ENCODE assay signal across 16 cellular contexts in the genomic region with DNA sequence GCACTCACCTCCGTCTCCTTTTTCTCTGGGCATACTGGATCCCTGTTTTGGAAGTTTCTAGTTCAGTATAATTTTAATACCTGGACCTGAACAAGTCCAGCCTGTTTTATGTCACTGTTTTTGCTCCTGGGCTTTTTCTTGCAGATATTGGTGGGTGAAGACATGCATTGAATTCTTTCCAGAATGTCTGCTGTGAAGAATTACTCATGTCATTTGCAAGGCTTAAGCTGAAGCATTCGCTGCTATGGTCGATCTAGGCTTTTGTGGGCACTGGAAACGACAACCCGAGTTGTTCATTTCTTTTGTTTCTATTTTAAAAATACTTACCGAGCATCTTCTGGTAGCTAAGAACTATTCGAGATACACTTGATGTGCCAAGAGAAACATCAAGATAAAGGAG. TPM values are rescaled to one million over a fixed set of nuclear protein-coding genes. Genes with fewer than 3 reads are reported as not detected.
DNase-seq lines count a peak whose midpoint lies in the region; ATAC-seq and TF ChIP-seq lines count a peak whose summit lies in the region.
"Had no signal": no experiment of that assay in that cellular context is flagged by ENCODE, and none has a peak within 500 bp of the region (broad histone marks: within the 10 kb centered on the region; RNA-seq: fewer than 3 reads in every experiment).

No MANE protein-coding gene starts in this region.

- peak overlapping the region; percentile 57 for H3K4me2 ChIP-seq in SK-N-SH

- no peaks in the 10 kb centered on the region for H3K9me3 ChIP-seq in SK-N-SH
- no peaks in the 10 kb centered on the region for H3K9me3 ChIP-seq in aorta (ENCODE audit: control insufficient read depth, low read length)
- H3K9me3 ChIP-seq: left lung, Peyer's patch, stomach had no signal

- no peak for ATAC-seq in aorta (ENCODE audit: low FRiP score)
- ATAC-seq: activated CD8-positive, alpha-beta memory T cell treated with anti-CD3 and anti-CD28 coated beads, Interleukin-2, amount 10 ng/mL, durations not matched to agents 7 days and 5 days; HCT116 had no signal

- peaks cover 25% of the 10 kb centered on the region for H4K20me1 ChIP-seq in SK-N-SH (ENCODE audit: insufficient read depth)

- DNase-seq in GM03348 (ENCODE audit: low spot score) (peak; percentile 46), SK-N-SH (no peak), fibroblast of mammary gland (ENCODE audit: low read depth) (peak; percentile 42), renal cortical epithelial cell (ENCODE audit: low read depth) (peak; percentile 44), iPS-NIHi11 (ENCODE audit: low spot score) (no peak), GDM1 (lab: John Stamatoyannopoulos, UW) (no peak), aorta (no peak)
- DNase-seq: activated CD8-positive, alpha-beta memory T cell treated with anti-CD3 and anti-CD28 coated beads, Interleukin-2, amount 10 ng/mL, durations not matched to agents 7 days and 5 days; activated naive CD4-positive, alpha-beta T cell treated with Interleukin-2 at 50 U/mL for 16 hours; hippocampal formation; left lung; NCI-H187; NCI-H524; Peyer's patch; stomach had no signal

- CTCF ChIA-PET in SK-N-SH (lab: Yijun Ruan, JAX): interaction anchor here (0.7 to 1.7 kb wide), 6 partner anchors 9 to 425 kb away, joined by 3 to 8 read pairs (median 3); no protein-coding TSS in a partner anchor

- intact Hi-C loops in aorta (cut with DNase I): no loop called here

- H3K79me2 ChIP-seq in SK-N-SH (ENCODE audit: insufficient read depth): peaks cover 60% of the 10 kb centered on the region

- H3K27ac ChIP-seq in SK-N-SH (ENCODE audit: low read depth in 2 of 2, low read length in 1 of 2): peak overlapping the region in 1 of 2 experiments; percentile 78; a peak in 3 of 4 replicates
- H3K27ac ChIP-seq in aorta (ENCODE audit: low read depth in 1 of 2, low read length in 2 of 2): no peak overlapping the region
- H3K27ac ChIP-seq: left lung, Peyer's patch had no signal

- TF ChIP-seq CTCF in SK-N-SH (IDR thresholded peaks at IDR 0.05) (no peak), fibroblast of mammary gland (conservative IDR thresholded peaks at IDR 0.05; ENCODE audit: control insufficient read depth, insufficient read depth, low read depth, low read length) (no peak)

- POLR2A ChIA-PET in SK-N-SH (lab: Yijun Ruan, JAX): no interaction called here

- H3F3A ChIP-seq in SK-N-SH (replicated peaks; ENCODE audit: insufficient read depth): peaks cover 16% of the 10 kb centered on the region

- no peak overlapping the region for H2AFZ ChIP-seq in SK-N-SH (ENCODE audit: low read depth)

- H3K27me3 ChIP-seq in SK-N-SH (ENCODE audit: insufficient read depth) (no peaks in the 10 kb centered on the region), aorta (ENCODE audit: control insufficient read depth in 1 of 2, insufficient read depth in 2 of 2, low read length in 1 of 2) (no peaks in the 10 kb centered on the region)
- H3K27me3 ChIP-seq: left lung, Peyer's patch, stomach had no signal

- H3K36me3 ChIP-seq in SK-N-SH (replicated peaks in 1 of 2; ENCODE audit: control insufficient read depth in 1 of 2, insufficient read depth in 2 of 2, low read length in 1 of 2): no peaks in the 10 kb centered on the region
- H3K36me3 ChIP-seq in aorta (ENCODE audit: control insufficient read depth in 1 of 2, insufficient read depth in 2 of 2, low read length in 1 of 2): no peaks in the 10 kb centered on the region
- H3K36me3 ChIP-seq: left lung had no signal

- TF ChIP-seq RAD21 in SK-N-SH (IDR thresholded peaks at IDR 0.05; ENCODE audit: low read length): no peak

- H3K4me1 ChIP-seq in SK-N-SH (ENCODE audit: control insufficient read depth in 1 of 2, insufficient read depth in 2 of 2, low read depth in 1 of 2, low read length in 1 of 2) (peaks cover 22 to 28% of the 10 kb centered on the region in 2 experiments; a peak in 3 of 4 replicates), aorta (ENCODE audit: control insufficient read depth in 1 of 2, insufficient read depth in 2 of 2, low read length in 2 of 2) (peaks cover 4 to 7% of the 10 kb centered on the region in 2 donors)

- no peak for TF ChIP-seq EP300 in SK-N-SH (IDR thresholded peaks at IDR 0.05; ENCODE audit: borderline replicate concordance in 1 of 2, low read depth in 1 of 2, low read length in 1 of 2)

- H3K9me2 ChIP-seq in SK-N-SH: no peaks in the 10 kb centered on the region

- H3K4me3 ChIP-seq in SK-N-SH (ENCODE audit: low read depth in 2 of 2, low read length in 1 of 2) (no peak overlapping the region), fibroblast of mammary gland (ENCODE audit: control insufficient read depth, low read depth, low read length) (no peak overlapping the region), aorta (ENCODE audit: low read length in 2 of 2) (no peak overlapping the region)
- H3K4me3 ChIP-seq: left lung, Peyer's patch, stomach had no signal

- no peak overlapping the region; the same call in 1 of the 2 replicates for H3K9ac ChIP-seq in SK-N-SH

- WGBS in SK-N-SH (ENCODE audit: low lambda C conversion rate): 64% methylated on average over 7 of the region's 7 CpGs
- 4 to 8% methylated on average over 7 of the region's 7 CpGs for WGBS in aorta, 2 donors

TF ChIP-seq in SK-N-SH, 30 proteins besides CTCF, POLR2A, EP300 and RAD21:
- TF ChIP-seq TAF1 (IDR thresholded peaks at IDR 0.05; ENCODE audit: borderline replicate concordance, low read depth, low read length) (no peak), TCF12 (IDR thresholded peaks at IDR 0.05) (peak; percentile 64; the same call in 1 of the 2 replicates), GATA2 (CRISPR knock-in tag; IDR thresholded peaks at IDR 0.05) (no peak), ELF1 (IDR thresholded peaks at IDR 0.05) (no peak), MXI1 (IDR thresholded peaks at IDR 0.05; ENCODE audit: low read depth, low read length) (no peak), SIN3A (IDR thresholded peaks at IDR 0.05; ENCODE audit: borderline replicate concordance, low read depth, low read length) (no peak), NFIC (IDR thresholded peaks at IDR 0.05; ENCODE audit: borderline replicate concordance) (no peak), RFX5 (IDR thresholded peaks at IDR 0.05; ENCODE audit: low read length) (no peak), MEF2A (IDR thresholded peaks at IDR 0.05; ENCODE audit: borderline replicate concordance, low read depth) (no peak)
- TF ChIP-seq, protein P1, sequence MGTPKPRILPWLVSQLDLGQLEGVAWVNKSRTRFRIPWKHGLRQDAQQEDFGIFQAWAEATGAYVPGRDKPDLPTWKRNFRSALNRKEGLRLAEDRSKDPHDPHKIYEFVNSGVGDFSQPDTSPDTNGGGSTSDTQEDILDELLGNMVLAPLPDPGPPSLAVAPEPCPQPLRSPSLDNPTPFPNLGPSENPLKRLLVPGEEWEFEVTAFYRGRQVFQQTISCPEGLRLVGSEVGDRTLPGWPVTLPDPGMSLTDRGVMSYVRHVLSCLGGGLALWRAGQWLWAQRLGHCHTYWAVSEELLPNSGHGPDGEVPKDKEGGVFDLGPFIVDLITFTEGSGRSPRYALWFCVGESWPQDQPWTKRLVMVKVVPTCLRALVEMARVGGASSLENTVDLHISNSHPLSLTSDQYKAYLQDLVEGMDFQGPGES (IDR thresholded peaks at IDR 0.05; ENCODE audit: low read depth, low read length): no peak
- TF ChIP-seq, protein P2, sequence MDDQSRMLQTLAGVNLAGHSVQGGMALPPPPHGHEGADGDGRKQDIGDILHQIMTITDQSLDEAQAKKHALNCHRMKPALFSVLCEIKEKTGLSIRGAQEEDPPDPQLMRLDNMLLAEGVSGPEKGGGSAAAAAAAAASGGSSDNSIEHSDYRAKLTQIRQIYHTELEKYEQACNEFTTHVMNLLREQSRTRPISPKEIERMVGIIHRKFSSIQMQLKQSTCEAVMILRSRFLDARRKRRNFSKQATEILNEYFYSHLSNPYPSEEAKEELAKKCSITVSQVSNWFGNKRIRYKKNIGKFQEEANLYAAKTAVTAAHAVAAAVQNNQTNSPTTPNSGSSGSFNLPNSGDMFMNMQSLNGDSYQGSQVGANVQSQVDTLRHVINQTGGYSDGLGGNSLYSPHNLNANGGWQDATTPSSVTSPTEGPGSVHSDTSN (IDR thresholded peaks at IDR 0.05): peak; percentile 54; the same call in 1 of the 2 replicates

RNA-seq across cellular contexts. Expression of a gene that starts 36.7 kb away (rescaled TPM):
- polyA plus RNA-seq in SK-N-SH (2012; rRNA removed) (5.8 and 10.2 TPM in 2 replicates), aorta (10 to 100 TPM; 14.0 to 24.5 TPM)
- 6.9 and 8.6 TPM in 2 replicates for polyA plus RNA-seq in SK-N-SH (2012; cell fraction: cytosol; rRNA removed)
- polyA plus RNA-seq in SK-N-SH (2012; cell fraction: nucleus; rRNA removed): 20.2 and 22.4 TPM in 2 replicates
- total RNA-seq in renal cortical epithelial cell (1.6 and 5.2 TPM in 2 replicates), aorta (10 to 100 TPM; 45.1 to 57.8 TPM)

Comparison
In these comparisons a context has a peak if more than half of its experiments do, and no peak if none do; other contexts are left out.
1. DNase-seq: peak in GM03348 (single experiment), fibroblast of mammary gland (single experiment) and renal cortical epithelial cell (single experiment); none in SK-N-SH (single experiment), iPS-NIHi11 (single experiment), GDM1 (single experiment) and aorta (0 of 2).